30 cellular contexts compared by ENCODE assay signal in genomic region chr1:184005506-184005905, GRCh38.
"Had no signal": no experiment of that assay in that cellular context is flagged by ENCODE, and none has a peak within 500 bp of the region (broad histone marks: within the 10 kb centered on the region; RNA-seq: fewer than 3 reads in every experiment).

No MANE protein-coding gene starts in this region.

- H3K4me3 Mint-ChIP-seq: activated B cell treated with CpG ODN at 0.5 μM for 24 hours; activated CD4-positive, alpha-beta memory T cell treated with anti-CD3 and anti-CD28 coated beads, Interleukin-2, amount 10 ng/mL, durations not matched to agents 7 days and 5 days; activated naive CD4-positive, alpha-beta T cell treated with anti-CD3 and anti-CD28 coated beads, Interleukin-2, amount 10 ng/mL, durations not matched to agents 7 days and 5 days; activated naive CD8-positive, alpha-beta T cell treated with anti-CD3 and anti-CD28 coated beads, Interleukin-2, amount 10 ng/mL, durations not matched to agents 7 days and 5 days; activated T-cell treated with anti-CD3 and anti-CD28 coated beads, Interleukin-2, amount 50 U/mL, for 24 hours; activated T-cell treated with anti-CD3 and anti-CD28 coated beads, Interleukin-2, amount 50 U/mL, for 72 hours; brain; endodermal cell; T-helper 17 cell; T-helper 2 cell treated with Interferon-gamma antibody and Interleukin-4, amounts not matched to agents 5 μg/mL and 100 μg/mL, for 36 hours had no signal

- H3K27me3 Mint-ChIP-seq: activated T-cell treated with anti-CD3 and anti-CD28 coated beads, Interleukin-2, amount 50 U/mL, for 24 hours; brain had no signal

- H3K27ac ChIP-seq: ascending aorta, breast epithelium, cardiac muscle cell, colonic mucosa, WERI-Rb-1 had no signal

- H3K4me1 Mint-ChIP-seq: activated B cell treated with CpG ODN at 0.5 μM for 24 hours; activated CD4-positive, alpha-beta memory T cell treated with anti-CD3 and anti-CD28 coated beads, Interleukin-2, amount 10 ng/mL, durations not matched to agents 7 days and 5 days; activated naive CD4-positive, alpha-beta T cell treated with anti-CD3 and anti-CD28 coated beads, Interleukin-2, amount 10 ng/mL, durations not matched to agents 7 days and 5 days; activated naive CD8-positive, alpha-beta T cell treated with anti-CD3 and anti-CD28 coated beads, Interleukin-2, amount 10 ng/mL, durations not matched to agents 7 days and 5 days; T-helper 17 cell had no signal

- H3K27ac Mint-ChIP-seq: activated B cell treated with CpG ODN at 0.5 μM for 24 hours; activated CD4-positive, alpha-beta memory T cell treated with anti-CD3 and anti-CD28 coated beads, Interleukin-2, amount 10 ng/mL, durations not matched to agents 7 days and 5 days; activated naive CD4-positive, alpha-beta T cell treated with anti-CD3 and anti-CD28 coated beads, Interleukin-2, amount 10 ng/mL, durations not matched to agents 7 days and 5 days; activated naive CD4-positive, alpha-beta T cell treated with anti-CD3 and anti-CD28 coated beads, Interleukin-2, amount 50 U/mL, for 72 hours; activated naive CD8-positive, alpha-beta T cell treated with anti-CD3 and anti-CD28 coated beads, Interleukin-2, amount 10 ng/mL, durations not matched to agents 7 days and 5 days; activated T-cell treated with anti-CD3 and anti-CD28 coated beads, Interleukin-2, amount 50 U/mL, for 24 hours; activated T-cell treated with anti-CD3 and anti-CD28 coated beads, Interleukin-2, amount 50 U/mL, for 72 hours; endodermal cell; T-helper 17 cell; T-helper 2 cell treated with Interferon-gamma antibody and Interleukin-4, amounts not matched to agents 5 μg/mL and 100 μg/mL, for 36 hours had no signal

- DNase-seq: activated B cell treated with CpG ODN at 0.5 μM for 24 hours; activated CD4-positive, alpha-beta memory T cell treated with anti-CD3 and anti-CD28 coated beads, Interleukin-2, amount 10 ng/mL, durations not matched to agents 7 days and 5 days; activated CD4-positive, alpha-beta T cell treated with anti-CD3 and anti-CD28 coated beads for 48 hours; activated CD8-positive, alpha-beta memory T cell treated with anti-CD3 and anti-CD28 coated beads, Interleukin-2, amount 50 U/mL, for 48 hours; activated gamma-delta T cell; activated naive CD4-positive, alpha-beta T cell; activated naive CD4-positive, alpha-beta T cell treated with anti-CD3 and anti-CD28 coated beads, Interleukin-2, amount 10 ng/mL, durations not matched to agents 7 days and 5 days; activated naive CD8-positive, alpha-beta T cell treated with anti-CD3 and anti-CD28 coated beads, Interleukin-2, amount 10 ng/mL, durations not matched to agents 7 days and 5 days; activated T-cell treated with anti-CD3 and anti-CD28 coated beads for 4 hours; activated T-cell treated with anti-CD3 and anti-CD28 coated beads, Interleukin-2, amount 50 U/mL, for 24 hours; activated T-cell treated with anti-CD3 and anti-CD28 coated beads, Interleukin-2, amount 50 U/mL, for 72 hours; central memory CD4-positive, alpha-beta T cell; cerebellar nuclear complex; colonic mucosa; effector memory CD4-positive, alpha-beta T cell; endodermal cell; foreskin fibroblast; head of caudate nucleus; T-helper 1 cell; T-helper 17 cell; T1000; WERI-Rb-1 had no signal

- H3K36me3 Mint-ChIP-seq: activated naive CD4-positive, alpha-beta T cell treated with anti-CD3 and anti-CD28 coated beads, Interleukin-2, amount 10 ng/mL, durations not matched to agents 7 days and 5 days; activated naive CD4-positive, alpha-beta T cell treated with anti-CD3 and anti-CD28 coated beads, Interleukin-2, amount 50 U/mL, for 72 hours; activated naive CD8-positive, alpha-beta T cell treated with anti-CD3 and anti-CD28 coated beads, Interleukin-2, amount 10 ng/mL, durations not matched to agents 7 days and 5 days had no signal

- H3K9me3 Mint-ChIP-seq: activated B cell treated with CpG ODN at 0.5 μM for 24 hours; activated CD4-positive, alpha-beta memory T cell treated with anti-CD3 and anti-CD28 coated beads, Interleukin-2, amount 10 ng/mL, durations not matched to agents 7 days and 5 days; activated naive CD4-positive, alpha-beta T cell treated with anti-CD3 and anti-CD28 coated beads, Interleukin-2, amount 10 ng/mL, durations not matched to agents 7 days and 5 days; activated naive CD4-positive, alpha-beta T cell treated with anti-CD3 and anti-CD28 coated beads, Interleukin-2, amount 50 U/mL, for 72 hours; activated naive CD8-positive, alpha-beta T cell treated with anti-CD3 and anti-CD28 coated beads, Interleukin-2, amount 10 ng/mL, durations not matched to agents 7 days and 5 days; activated T-cell treated with anti-CD3 and anti-CD28 coated beads, Interleukin-2, amount 50 U/mL, for 24 hours; endodermal cell; T-helper 2 cell treated with Interferon-gamma antibody and Interleukin-4, amounts not matched to agents 5 μg/mL and 100 μg/mL, for 36 hours had no signal

- ATAC-seq: activated CD4-positive, CD25-positive, alpha-beta regulatory T cell treated with anti-CD3 and anti-CD28 coated beads, Interleukin-2, amount 50 U/mL, for 24 hours; activated naive CD4-positive, alpha-beta T cell treated with anti-CD3 and anti-CD28 coated beads, Interleukin-2, amount 50 U/mL, for 72 hours; activated T-cell treated with anti-CD3 and anti-CD28 coated beads, Interleukin-2, amount 50 U/mL, for 72 hours; esophagus mucosa; T-helper 17 cell had no signal
